Comparison of ENCODE assay signal across 7 cellular contexts in the genomic region with DNA sequence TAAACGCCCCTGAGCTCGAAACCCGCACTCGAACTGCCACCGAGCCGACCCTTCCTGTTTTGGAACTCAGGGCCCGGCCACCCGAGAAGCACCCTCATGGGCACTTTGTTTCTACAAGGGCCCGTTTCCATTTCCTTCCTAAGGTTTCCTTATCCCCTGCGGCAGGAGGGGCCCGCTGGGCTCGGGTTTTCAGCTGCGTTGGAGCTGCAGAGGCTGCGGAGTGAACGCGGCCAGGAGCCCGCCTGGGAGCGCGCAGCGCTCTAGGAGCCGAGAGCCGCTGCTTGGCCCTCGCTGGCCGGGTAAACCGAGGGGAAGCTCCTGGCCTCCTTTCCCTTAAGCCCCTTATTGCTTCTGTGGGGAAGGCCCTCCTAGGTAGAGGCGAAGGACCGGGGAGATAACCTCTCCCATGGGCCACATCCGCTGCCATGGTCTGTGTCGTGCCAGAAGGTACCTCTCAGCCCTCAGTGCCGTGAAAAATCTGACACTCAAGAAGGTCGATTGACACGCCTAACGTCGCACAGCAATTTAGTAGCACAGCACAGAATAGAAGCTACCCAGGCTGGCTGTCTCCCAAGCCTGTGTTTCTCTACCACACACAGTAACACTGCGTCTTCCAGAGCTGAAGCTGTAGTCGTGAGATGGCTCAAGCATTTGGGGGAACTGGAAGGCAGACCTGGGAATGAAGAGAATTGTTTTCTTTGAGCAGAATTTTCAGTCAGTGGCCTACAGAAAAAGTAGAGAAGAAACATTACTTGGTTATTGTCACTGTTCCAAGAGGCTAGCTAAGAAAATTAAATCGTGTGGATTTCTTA. TPM values are rescaled to one million over a fixed set of nuclear protein-coding genes. Genes with fewer than 3 reads are reported as not detected.
DNase-seq lines count a peak whose midpoint lies in the region; ATAC-seq and TF ChIP-seq lines count a peak whose summit lies in the region.

No MANE protein-coding gene starts in this region.

- H3K9me3 Mint-ChIP-seq in activated T-helper 2 cell treated with anti-CD3 and anti-CD28 coated beads, Interferon-gamma antibody, Interleukin-2, Interleukin-4, amounts not matched to agents 10 μg/mL and 5 μg/mL and 100 μg/mL, durations not matched to agents 14 hours and 24 hours and 36 hours: no peaks in the 10 kb centered on the region

- WGBS in upper lobe of left lung, 2 donors: 3 to 9% methylated on average over 9 to 37 of the region's 37 CpGs

- H3K27ac ChIP-seq in OCI-LY7 (ENCODE audit: low read depth, low read length, poor library complexity, severe bottlenecking) (peak overlapping the region; percentile 77), upper lobe of left lung (peak overlapping the region; percentile 99 to 100 (median 99))

- ATAC-seq in GM18861 (IDR thresholded peaks at IDR 0.05; ENCODE audit: unreplicated experiment) (peak; percentile 25), HG03159 (IDR thresholded peaks at IDR 0.05; ENCODE audit: unreplicated experiment) (peak; percentile 2), omental fat pad (ENCODE audit: low FRiP score) (peak; percentile 36), upper lobe of left lung (ENCODE audit: low FRiP score in 2 of 2) (peak; percentile 47 to 52)

- H3K27me3 Mint-ChIP-seq in activated T-helper 2 cell treated with anti-CD3 and anti-CD28 coated beads, Interferon-gamma antibody, Interleukin-2, Interleukin-4, amounts not matched to agents 10 μg/mL and 5 μg/mL and 100 μg/mL, durations not matched to agents 14 hours and 24 hours and 36 hours (ENCODE audit: low read depth): no peaks in the 10 kb centered on the region

- TF ChIP-seq EP300 in upper lobe of left lung (IDR thresholded peaks at IDR 0.05): no peak

- H3K4me1 ChIP-seq in OCI-LY7 (ENCODE audit: insufficient read depth, low read length, poor library complexity, severe bottlenecking): peaks cover 29% of the 10 kb centered on the region
- peaks cover 9 to 28% (median 22%) of the 10 kb centered on the region in 4 donors for H3K4me1 ChIP-seq in upper lobe of left lung

- H3K4me3 Mint-ChIP-seq in activated T-helper 2 cell treated with anti-CD3 and anti-CD28 coated beads, Interferon-gamma antibody, Interleukin-2, Interleukin-4, amounts not matched to agents 10 μg/mL and 5 μg/mL and 100 μg/mL, durations not matched to agents 14 hours and 24 hours and 36 hours (ENCODE audit: low read depth): no peak overlapping the region

- H3K36me3 ChIP-seq in OCI-LY7 (ENCODE audit: insufficient read depth, low read length) (no peaks in the 10 kb centered on the region), upper lobe of left lung (no peaks in the 10 kb centered on the region)

- DNase-seq in OCI-LY7 (ENCODE audit: low spot score) (peak; percentile 33), germinal center (ENCODE audit: low spot score) (peak; percentile 30), omental fat pad (ENCODE audit: low spot score) (peak; percentile 32), upper lobe of left lung (peak; percentile 58 to 92)
- peak; percentile 70 for DNase-seq in activated T-helper 2 cell treated with anti-CD3 and anti-CD28 coated beads, Interferon-gamma antibody, Interleukin-2, Interleukin-4, amounts not matched to agents 10 μg/mL and 5 μg/mL and 100 μg/mL, durations not matched to agents 14 hours and 24 hours and 36 hours (ENCODE audit: low spot score)

- H3K4me2 ChIP-seq in OCI-LY7 (ENCODE audit: low read length): peak overlapping the region; percentile 96

- CTCF ChIA-PET in OCI-LY7 (lab: Charles Lee; ENCODE audit: unreplicated experiment): interaction anchor here (0.5 kb wide), 1 partner anchor 77 kb away, joined by 4 read pairs; no protein-coding TSS in a partner anchor

- no peaks in the 10 kb centered on the region for H3K9me2 ChIP-seq in OCI-LY7 (ENCODE audit: insufficient read depth, low read length)

- peak in 1 of 4 donors; percentile 5 for TF ChIP-seq POLR2A in upper lobe of left lung (IDR thresholded peaks at IDR 0.05)

- peaks cover 22% of the 10 kb centered on the region for H3K4me1 Mint-ChIP-seq in activated T-helper 2 cell treated with anti-CD3 and anti-CD28 coated beads, Interferon-gamma antibody, Interleukin-2, Interleukin-4, amounts not matched to agents 10 μg/mL and 5 μg/mL and 100 μg/mL, durations not matched to agents 14 hours and 24 hours and 36 hours (ENCODE audit: low read depth)

- H3K9me3 ChIP-seq in OCI-LY7 (ENCODE audit: low read length): no peaks in the 10 kb centered on the region
- no peaks in the 10 kb centered on the region for H3K9me3 ChIP-seq in upper lobe of left lung

- no peaks in the 10 kb centered on the region for H3K79me2 ChIP-seq in OCI-LY7 (ENCODE audit: insufficient read depth, low read depth, low read length)

- H3K4me3 ChIP-seq in OCI-LY7 (ENCODE audit: low read depth, low read length, poor library complexity, severe bottlenecking): peak overlapping the region; percentile 76
- peak overlapping the region; percentile 11 to 67 (median 53) for H3K4me3 ChIP-seq in upper lobe of left lung

- POLR2A ChIA-PET in OCI-LY7 (lab: Charles Lee): interaction anchor here (0.9 to 3.3 kb wide), 4 partner anchors 9 to 21 kb away, joined by 3 to 33 read pairs (median 4); partner anchors contain the start of gene CALM1

- intact Hi-C loops in OCI-LY7 (cut with micrococcal nuclease; ENCODE audit: unreplicated experiment): loop anchor here (1.0 to 5.0 kb wide), 3 partner anchors 12 to 767 kb away; partner anchors contain the start of gene NRDE2
- intact Hi-C loops in activated T-helper 2 cell treated with anti-CD3 and anti-CD28 coated beads, Interferon-gamma antibody, Interleukin-2, Interleukin-4, amounts not matched to agents 10 μg/mL and 5 μg/mL and 100 μg/mL, durations not matched to agents 14 hours and 24 hours and 36 hours (cut with micrococcal nuclease): loop anchor here (1.0 to 10.0 kb wide), 8 partner anchors 13 to 861 kb away; partner anchors contain the start of genes CALM1, GPR68, NRDE2 and PSMC1

- no peaks in the 10 kb centered on the region for H4K20me1 ChIP-seq in OCI-LY7 (ENCODE audit: insufficient read depth, low read length)

- no peak overlapping the region for H3K27ac Mint-ChIP-seq in activated T-helper 2 cell treated with anti-CD3 and anti-CD28 coated beads, Interferon-gamma antibody, Interleukin-2, Interleukin-4, amounts not matched to agents 10 μg/mL and 5 μg/mL and 100 μg/mL, durations not matched to agents 14 hours and 24 hours and 36 hours

- no peaks in the 10 kb centered on the region for H3K36me3 Mint-ChIP-seq in activated T-helper 2 cell treated with anti-CD3 and anti-CD28 coated beads, Interferon-gamma antibody, Interleukin-2, Interleukin-4, amounts not matched to agents 10 μg/mL and 5 μg/mL and 100 μg/mL, durations not matched to agents 14 hours and 24 hours and 36 hours (ENCODE audit: low read depth)

- BruUV-seq in OCI-LY7 (replicated peaks; lab: Mats Ljungman, UMichigan): TSS peak; percentile 95

- peak overlapping the region; percentile 77 for H2AFZ ChIP-seq in OCI-LY7 (ENCODE audit: low read length)

- TF ChIP-seq CTCF in OCI-LY7 (conservative IDR thresholded peaks at IDR 0.05; ENCODE audit: low read length) (no peak), omental fat pad (IDR thresholded peaks at IDR 0.05) (no peak), upper lobe of left lung (IDR thresholded peaks at IDR 0.05) (no peak)

- H3K27me3 ChIP-seq in upper lobe of left lung: no peaks in the 10 kb centered on the region

RNA-seq across cellular contexts. Expression of gene CALM1, which starts 12.9 kb away (rescaled TPM):
- 311 and 323 TPM in 2 replicates for total RNA-seq in OCI-LY7 (2014; rRNA removed; shearing (Covaris generic))
- total RNA-seq in OCI-LY7 (2022): 282 and 288 TPM in 2 replicates
- total RNA-seq in activated T-helper 2 cell treated with anti-CD3 and anti-CD28 coated beads, Interferon-gamma antibody, Interleukin-2, Interleukin-4, amounts not matched to agents 10 μg/mL and 5 μg/mL and 100 μg/mL, durations not matched to agents 14 hours and 24 hours and 36 hours: 470 and 491 TPM in 2 replicates
- 100 to 1,000 TPM; 286 to 443 (median 356) TPM for total RNA-seq in omental fat pad
- 100 to 1,000 TPM; 186 to 586 (median 415) TPM for total RNA-seq in upper lobe of left lung

RNA-seq across cellular contexts. Expression of gene NRDE2, which starts 52.2 kb away (rescaled TPM):
- 12.3 and 15.4 TPM in 2 replicates for total RNA-seq in OCI-LY7 (2014; rRNA removed; shearing (Covaris generic))
- total RNA-seq in OCI-LY7 (2022) (16.6 and 19.1 TPM in 2 replicates), omental fat pad (10 to 100 TPM in 2 of 4 donors, 1 to 10 TPM in 2; 6.3 to 15.4 (median 8.9) TPM), upper lobe of left lung (10 to 100 TPM; 12.0 to 51.3 (median 20.3) TPM)
- total RNA-seq in activated T-helper 2 cell treated with anti-CD3 and anti-CD28 coated beads, Interferon-gamma antibody, Interleukin-2, Interleukin-4, amounts not matched to agents 10 μg/mL and 5 μg/mL and 100 μg/mL, durations not matched to agents 14 hours and 24 hours and 36 hours: 23.2 and 25.4 TPM in 2 replicates

Comparison
In these comparisons a context has a peak if more than half of its experiments do, and no peak if none do; other contexts are left out.
1. Peak in every context shown above with its lines: DNase-seq, ATAC-seq, H3K4me3 ChIP-seq and H3K27ac ChIP-seq.